ENCODE assay signal across 10 cellular contexts in the genomic region with DNA sequence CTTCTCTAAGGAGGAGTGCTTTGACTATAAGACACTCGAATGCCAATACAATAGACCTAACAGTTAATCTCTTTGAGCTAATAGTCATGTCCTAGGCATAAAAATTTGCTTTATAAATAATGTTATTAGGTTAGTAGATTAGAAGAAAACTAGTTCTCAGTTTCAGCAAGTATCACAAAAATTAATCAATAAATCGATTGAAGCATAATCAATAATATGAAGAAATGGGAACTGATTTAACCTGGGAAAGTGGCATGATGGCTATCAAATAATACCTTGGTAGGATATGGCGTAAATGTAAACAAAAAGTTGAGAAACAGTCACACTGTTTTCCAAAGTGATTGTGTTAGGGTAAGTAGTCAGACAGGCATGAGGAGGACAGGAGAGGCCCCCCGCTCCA.
"Had no signal": no experiment of that assay in that cellular context is flagged by ENCODE, and none has a peak within 500 bp of the region (broad histone marks: within the 10 kb centered on the region; RNA-seq: fewer than 3 reads in every experiment).

No MANE protein-coding gene starts in this region.

- H3K9ac ChIP-seq: GM23248 had no signal

- H3K9me3 ChIP-seq: HAP-1 had no signal

- H3K4me3 ChIP-seq: GM23248, GM23338, HAP-1 had no signal

- FAIRE-seq: H1, H54 had no signal

- H3K27ac ChIP-seq: GM23248 had no signal

- DNase-seq: GOT3, H7, H9, HCEC 1CT had no signal

- H3K4me1 ChIP-seq: HAP-1 had no signal

- H2AFZ ChIP-seq: GM23248, GM23338 had no signal

- H3K36me3 ChIP-seq: HAP-1 had no signal

- ATAC-seq: GM23338, HCT116 had no signal

- H3K4me2 ChIP-seq: GM23338 had no signal
